ENCODE assay signal across 34 cellular contexts in genomic region chr1:70827030-70827429, GRCh38.
"Had no signal": no experiment of that assay in that cellular context is flagged by ENCODE, and none has a peak within 500 bp of the region (broad histone marks: within the 10 kb centered on the region; RNA-seq: fewer than 3 reads in every experiment).

No MANE protein-coding gene starts in this region.

- DNase-seq: Karpas-422, Kasumi-1, MG63, MM.1S, MV-4-11, NCI-H1048, NCI-H1092, NCI-H1092 treated with DMSO at 0.1 percent for 48 hours, NCI-H1105, NCI-H1105 treated with DMSO at 0.1 percent for 48 hours, NCI-H1417, NCI-H1417 treated with DMSO at 0.1 percent for 48 hours, NCI-H1436 treated with DMSO at 0.1 percent for 48 hours, NCI-H146, NCI-H1694, NCI-H1694 treated with DMSO at 0.1 percent for 48 hours, NCI-H187, NCI-H187 treated with DMSO at 0.1 percent for 48 hours, NCI-H1930, NCI-H2029, NCI-H2029 treated with DMSO at 0.1 percent for 48 hours, NCI-H2081, NCI-H2081 treated with DMSO at 0.1 percent for 48 hours, NCI-H2107, NCI-H2171, NCI-H2171 treated with DMSO at 0.1 percent for 48 hours, NCI-H2227 treated with DMSO at 0.1 percent for 48 hours, NCI-H226, NCI-H345, NCI-H446, NCI-H446 treated with DMSO at 0.1 percent for 48 hours, NCI-H510A, NCI-H510A treated with DMSO at 0.1 percent for 48 hours, NCI-H524 had no signal

- H3K27me3 ChIP-seq: MG63 had no signal

- H3K36me3 ChIP-seq: MG63 had no signal

- H3K4me3 ChIP-seq: MG63 had no signal
